ENCODE assay signal across 25 cellular contexts in the genomic region with DNA sequence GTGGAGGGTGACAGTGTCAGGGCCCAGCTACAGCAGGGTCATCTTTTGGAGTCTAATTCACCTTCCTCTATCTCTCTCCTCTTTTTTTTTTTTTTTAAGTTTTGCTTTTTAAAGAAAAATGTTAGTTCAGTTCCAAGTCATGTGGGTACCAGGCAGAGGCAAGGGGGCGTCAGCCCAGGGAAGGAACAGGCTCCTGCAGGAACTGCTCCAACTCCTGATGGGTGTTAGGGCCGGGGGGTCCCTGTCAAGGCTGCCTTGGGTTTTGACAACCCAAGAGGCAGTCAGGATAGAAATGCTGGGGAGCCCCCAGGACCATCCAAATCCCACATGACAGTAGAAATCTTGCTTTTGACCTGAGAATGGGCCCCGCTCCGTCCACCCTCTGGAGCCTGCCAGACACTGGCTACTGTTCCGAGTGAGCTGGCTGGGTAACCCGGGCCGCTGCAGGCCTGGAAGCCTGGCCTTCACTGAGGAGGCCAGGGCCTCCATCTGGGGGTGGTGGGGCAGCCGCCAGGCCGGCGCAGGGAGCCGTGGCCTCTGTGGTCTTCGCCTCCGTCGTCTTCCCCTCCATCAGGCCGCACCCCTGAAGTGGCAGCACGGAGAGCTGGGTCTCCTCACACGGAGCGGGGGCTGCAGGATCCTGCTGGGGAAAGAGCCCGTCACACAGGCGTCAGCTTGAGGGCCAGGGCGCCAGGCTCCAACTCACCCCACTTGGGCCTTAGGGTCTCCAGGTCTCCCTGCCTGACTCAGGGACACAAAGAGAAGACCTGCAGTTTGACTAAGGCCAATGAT. TPM values are rescaled to one million over a fixed set of nuclear protein-coding genes. Genes with fewer than 3 reads are reported as not detected.
DNase-seq lines count a peak whose midpoint lies in the region; ATAC-seq, FAIRE-seq and TF ChIP-seq lines count a peak whose summit lies in the region.
"Had no signal": no experiment of that assay in that cellular context is flagged by ENCODE, and none has a peak within 500 bp of the region (broad histone marks: within the 10 kb centered on the region; RNA-seq: fewer than 3 reads in every experiment).

No MANE protein-coding gene starts in this region.

- peak overlapping the region; percentile 44 for H2BK12ac ChIP-seq in neuronal stem cell (ENCODE audit: low read length)

- no peak overlapping the region for H3K4me3 Mint-ChIP-seq in glutamatergic neuron (ENCODE audit: unreplicated experiment)
- H3K4me3 Mint-ChIP-seq: CD4-positive, CD25-positive, alpha-beta regulatory T cell; HFFc6 had no signal

- peaks cover 37% of the 10 kb centered on the region for H3K9me3 Mint-ChIP-seq in glutamatergic neuron (ENCODE audit: unreplicated experiment)
- H3K9me3 Mint-ChIP-seq: HFFc6, IgD-negative memory B cell had no signal

- H2AK5ac ChIP-seq in neuronal stem cell (ENCODE audit: low read depth, low read length): peak overlapping the region; percentile 88

- no peaks in the 10 kb centered on the region for H3F3A ChIP-seq in SK-N-SH (replicated peaks; ENCODE audit: insufficient read depth)

- no peak overlapping the region for H2BK15ac ChIP-seq in neuronal stem cell (ENCODE audit: low read length)

- ATAC-seq in SK-N-SH treated with all-trans-retinoic acid at 6 μM for 48 hours (no peak), HG03039 (IDR thresholded peaks at IDR 0.05; ENCODE audit: unreplicated experiment) (no peak), HG02610 (IDR thresholded peaks at IDR 0.05; ENCODE audit: unreplicated experiment) (no peak)
- ATAC-seq: Panc1 had no signal

- H3K18ac ChIP-seq in neuronal stem cell (ENCODE audit: low read length): peak overlapping the region; percentile 34

- TF ChIP-seq RAD21 in SK-N-SH (IDR thresholded peaks at IDR 0.05; ENCODE audit: low read length): no peak

- no peaks in the 10 kb centered on the region for H4K20me1 ChIP-seq in SK-N-SH (ENCODE audit: insufficient read depth)

- H3K23ac ChIP-seq in neuronal stem cell (ENCODE audit: low read depth, low read length, poor library complexity): peak overlapping the region; percentile 69

- peak overlapping the region; percentile 22 for H3K27ac Mint-ChIP-seq in glutamatergic neuron (ENCODE audit: unreplicated experiment)
- H3K27ac Mint-ChIP-seq: CD4-positive, CD25-positive, alpha-beta regulatory T cell; HFFc6 had no signal

- no peaks in the 10 kb centered on the region for H3K79me2 ChIP-seq in SK-N-SH (ENCODE audit: insufficient read depth)

- no peaks in the 10 kb centered on the region for H3K36me3 Mint-ChIP-seq in glutamatergic neuron (ENCODE audit: unreplicated experiment)
- H3K36me3 Mint-ChIP-seq: CD4-positive, CD25-positive, alpha-beta regulatory T cell had no signal

- FAIRE-seq in GM19239 (lab: Jason Lieb, UNC): no peak
- FAIRE-seq: H54, HTR-8/SVneo had no signal

- no peaks in the 10 kb centered on the region for H3K36me3 ChIP-seq in SK-N-SH (replicated peaks in 1 of 2; ENCODE audit: control insufficient read depth in 1 of 2, insufficient read depth in 2 of 2, low read length in 1 of 2)
- H3K36me3 ChIP-seq in neuronal stem cell (replicated peaks in 1 of 2; ENCODE audit: control insufficient read depth in 2 of 2, insufficient read depth in 2 of 2, low read length in 2 of 2): peaks cover 25 to 68% of the 10 kb centered on the region in 2 donors

- H3K4me1 ChIP-seq in SK-N-SH (ENCODE audit: control insufficient read depth in 1 of 2, insufficient read depth in 2 of 2, low read depth in 1 of 2, low read length in 1 of 2) (peaks cover 0 to 13% of the 10 kb centered on the region in 2 experiments; a peak in 1 of 4 replicates), neuronal stem cell (ENCODE audit: control insufficient read depth in 2 of 2, insufficient read depth in 1 of 2, low read depth in 1 of 2, low read length in 2 of 2) (peaks cover 6 to 20% of the 10 kb centered on the region in 2 donors)

- no peak for TF ChIP-seq EP300 in SK-N-SH (IDR thresholded peaks at IDR 0.05; ENCODE audit: borderline replicate concordance in 1 of 2, low read depth in 1 of 2, low read length in 1 of 2)

- no peak overlapping the region for H3K14ac ChIP-seq in neuronal stem cell (ENCODE audit: low read length)

- H3K4me1 Mint-ChIP-seq in glutamatergic neuron (ENCODE audit: low read depth, unreplicated experiment): peaks cover 25% of the 10 kb centered on the region
- H3K4me1 Mint-ChIP-seq: CD4-positive, CD25-positive, alpha-beta regulatory T cell had no signal

- H4K91ac ChIP-seq in neuronal stem cell (ENCODE audit: low read depth, low read length, poor library complexity): no peak overlapping the region

- TF ChIP-seq CTCF in SK-N-SH (IDR thresholded peaks at IDR 0.05) (no peak), glutamatergic neuron (IDR thresholded peaks at IDR 0.05; ENCODE audit: partially characterized antibody, unreplicated experiment) (no peak)

- no peaks in the 10 kb centered on the region for H3K79me1 ChIP-seq in neuronal stem cell (ENCODE audit: low read depth, low read length)

- H3K4me2 ChIP-seq in SK-N-SH (no peak overlapping the region), neuronal stem cell (ENCODE audit: insufficient read depth, low read length, poor library complexity, severe bottlenecking) (no peak overlapping the region)

- H3K4me3 ChIP-seq in SK-N-SH (ENCODE audit: low read depth in 2 of 2, low read length in 1 of 2) (no peak overlapping the region), neuronal stem cell (ENCODE audit: low read length in 2 of 2) (no peak overlapping the region)

- H3K9ac ChIP-seq in SK-N-SH: no peak overlapping the region
- H3K9ac ChIP-seq in neuronal stem cell (ENCODE audit: low read depth, low read length, poor library complexity): no peak overlapping the region

- CTCF ChIA-PET in SK-N-SH (lab: Yijun Ruan, JAX): interaction anchor here (1.0 to 21.5 kb wide), 3 partner anchors 9 to 55 kb away, joined by 3 to 969 read pairs (median 15); partner anchors contain the start of gene IGDCC3

- H3K27me3 ChIP-seq in SK-N-SH (ENCODE audit: insufficient read depth): no peaks in the 10 kb centered on the region
- H3K27me3 ChIP-seq in neuronal stem cell (ENCODE audit: control insufficient read depth in 3 of 3, insufficient read depth in 3 of 3, low read depth in 1 of 3, low read length in 3 of 3): peaks cover 0 to 2% (median 0%) of the 10 kb centered on the region in 3 experiments

- 84% methylated on average over 9 of the region's 21 CpGs for WGBS in SK-N-SH (ENCODE audit: low lambda C conversion rate)
- no CpG with 5 or more reads among the region's 21 CpGs for WGBS in neuronal stem cell (ENCODE audit: extremely low coverage in 2 of 2, insufficient read length in 2 of 2, insufficient replicate concordance in 1 of 2), 2 donors

- no peak overlapping the region for H4K8ac ChIP-seq in neuronal stem cell (ENCODE audit: low read depth, low read length)

- no peak overlapping the region for H2BK5ac ChIP-seq in neuronal stem cell (ENCODE audit: low read length)

- no peak overlapping the region for H3K27ac ChIP-seq in SK-N-SH (ENCODE audit: low read depth in 2 of 2, low read length in 1 of 2)
- H3K27ac ChIP-seq in neuronal stem cell (replicated peaks; ENCODE audit: low read length): no peak overlapping the region
- H3K27ac ChIP-seq: 22Rv1, HL-60 had no signal

- DNase-seq in SK-N-SH (peak; percentile 30), glutamatergic neuron (peak; percentile 11), neuronal stem cell (ENCODE audit: low spot score) (no peak), GM19239 (ENCODE audit: insufficient read length, low spot score) (no peak), GDM1 (lab: John Stamatoyannopoulos, UW) (no peak)
- DNase-seq: CD4-positive, CD25-positive, alpha-beta regulatory T cell; COR-L47; GF-D8; HFFc6; NCI-H1048; NCI-H1436; NCI-H1930; NCI-H2171; NCI-H446 had no signal

- no peak overlapping the region for H2BK120ac ChIP-seq in neuronal stem cell (ENCODE audit: low read depth, low read length)

- no peaks in the 10 kb centered on the region for H3K9me3 ChIP-seq in SK-N-SH
- H3K9me3 ChIP-seq in neuronal stem cell (replicated peaks in 1 of 2; ENCODE audit: control insufficient read depth in 2 of 2, insufficient read depth in 1 of 2, low read depth in 1 of 2, low read length in 2 of 2): no peaks in the 10 kb centered on the region

- no peak overlapping the region for H3K4ac ChIP-seq in neuronal stem cell (ENCODE audit: low read length)

- no peaks in the 10 kb centered on the region for H3K9me2 ChIP-seq in SK-N-SH

- H3K27me3 Mint-ChIP-seq in glutamatergic neuron (ENCODE audit: unreplicated experiment): peaks cover 27% of the 10 kb centered on the region

- POLR2A ChIA-PET in SK-N-SH (lab: Yijun Ruan, JAX): no interaction called here

- no peak overlapping the region for H2AFZ ChIP-seq in SK-N-SH (ENCODE audit: low read depth)
- H2AFZ ChIP-seq in neuronal stem cell (ENCODE audit: low read length): no peak overlapping the region

TF ChIP-seq in SK-N-SH, 30 proteins besides CTCF, POLR2A, EP300 and RAD21 (continues in another document):
- TF ChIP-seq GABPA (IDR thresholded peaks at IDR 0.05; ENCODE audit: low read depth): no peak

TF ChIP-seq in SK-N-SH treated with all-trans-retinoic acid at 6 μM for 48 hours, 23 proteins besides CTCF, POLR2A, EP300 and RAD21 (continues in another document):
- TF ChIP-seq ZNF8 (CRISPR knock-in tag; IDR thresholded peaks at IDR 0.05): no peak

RNA-seq across cellular contexts. Expression of gene RNU5B-1, which starts 24.2 kb away (rescaled TPM):
- polyA plus RNA-seq in SK-N-SH (2012; rRNA removed): not detected in 2 replicates
- polyA plus RNA-seq in SK-N-SH (2012; cell fraction: cytosol; rRNA removed): not detected in 2 replicates
- polyA plus RNA-seq in SK-N-SH (2012; cell fraction: nucleus; rRNA removed): not detected in 2 replicates
- total RNA-seq in glutamatergic neuron (ENCODE audit: unreplicated experiment): not detected
- polyA plus RNA-seq in neuronal stem cell (2013, experiment 1 of 2): not detected
- polyA plus RNA-seq in neuronal stem cell (2013, experiment 2 of 2): not detected
- total RNA-seq: CD4-positive, CD25-positive, alpha-beta regulatory T cell; Daoy; MCF 10A had no signal
- polyA plus RNA-seq: CD4-positive, CD25-positive, alpha-beta regulatory T cell; IgD-negative memory B cell had no signal

RNA-seq across cellular contexts. Expression of gene RNU5A-1, which starts 32.9 kb away (rescaled TPM):
- polyA plus RNA-seq in SK-N-SH (2012; rRNA removed): not detected in 2 replicates
- polyA plus RNA-seq in SK-N-SH (2012; cell fraction: cytosol; rRNA removed): not detected in 2 replicates
- not detected in 2 replicates for polyA plus RNA-seq in SK-N-SH (2012; cell fraction: nucleus; rRNA removed)
- total RNA-seq in glutamatergic neuron (ENCODE audit: unreplicated experiment): not detected
- polyA plus RNA-seq in neuronal stem cell (2013, experiment 1 of 2): not detected
- not detected for polyA plus RNA-seq in neuronal stem cell (2013, experiment 2 of 2)
- total RNA-seq: CD4-positive, CD25-positive, alpha-beta regulatory T cell; Daoy; HFFc6; MCF 10A had no signal
- polyA plus RNA-seq: CD4-positive, CD25-positive, alpha-beta regulatory T cell; IgD-negative memory B cell had no signal

RNA-seq across cellular contexts. Expression of gene PARP16, which starts 42.0 kb away (rescaled TPM):
- 6.3 and 6.5 TPM in 2 replicates for polyA plus RNA-seq in SK-N-SH (2012; rRNA removed)
- 6.0 and 7.8 TPM in 2 replicates for polyA plus RNA-seq in SK-N-SH (2012; cell fraction: cytosol; rRNA removed)
- polyA plus RNA-seq in SK-N-SH (2012; cell fraction: nucleus; rRNA removed): 6.0 and 8.5 TPM in 2 replicates
- 6.8 TPM for total RNA-seq in glutamatergic neuron (ENCODE audit: unreplicated experiment)
- 11.4 TPM for polyA plus RNA-seq in neuronal stem cell (2013, experiment 1 of 2)
- polyA plus RNA-seq in neuronal stem cell (2013, experiment 2 of 2): 12.0 TPM

RNA-seq across cellular contexts. Expression of gene IGDCC3, which starts 49.1 kb away (rescaled TPM):
- 0.37 and 0.43 TPM in 2 replicates for polyA plus RNA-seq in SK-N-SH (2012; rRNA removed)
- polyA plus RNA-seq in SK-N-SH (2012; cell fraction: cytosol; rRNA removed): 0.22 and 0.23 TPM in 2 replicates
- 1.2 TPM in 2 replicates for polyA plus RNA-seq in SK-N-SH (2012; cell fraction: nucleus; rRNA removed)
- total RNA-seq in glutamatergic neuron (ENCODE audit: unreplicated experiment): 342 TPM
- polyA plus RNA-seq in neuronal stem cell (2013, experiment 1 of 2): 69.2 TPM
- 70.9 TPM for polyA plus RNA-seq in neuronal stem cell (2013, experiment 2 of 2)
- total RNA-seq: CD4-positive, CD25-positive, alpha-beta regulatory T cell; Daoy; HFFc6; MCF 10A had no signal
- polyA plus RNA-seq: CD4-positive, CD25-positive, alpha-beta regulatory T cell; IgD-negative memory B cell had no signal

Comparison
In these comparisons a context has a peak if more than half of its experiments do, and no peak if none do; other contexts are left out.
1. DNase-seq: peak in SK-N-SH (single experiment) and glutamatergic neuron (single experiment); none in neuronal stem cell (single experiment), GM19239 (single experiment) and GDM1 (single experiment).